17 cellular contexts compared by ENCODE assay signal in the genomic region with DNA sequence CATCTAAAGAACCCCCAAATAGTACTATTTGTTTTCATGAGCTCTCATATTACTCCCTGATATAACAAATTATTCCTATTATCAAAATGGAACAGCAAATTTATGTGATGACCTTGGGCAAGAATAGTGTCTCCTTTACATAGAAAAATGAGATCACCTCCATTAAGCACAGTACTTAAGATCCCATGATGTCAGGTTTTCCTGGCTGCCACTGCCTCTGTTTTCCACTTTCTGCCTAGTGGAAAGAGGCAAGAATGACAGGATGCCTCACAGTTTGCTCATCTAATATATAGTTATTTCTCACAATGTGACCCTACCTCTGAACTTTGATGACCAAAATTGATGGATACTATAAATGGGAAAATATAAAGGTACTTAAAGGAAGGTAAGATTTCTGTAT.
DNase-seq lines count a peak whose midpoint lies in the region; ATAC-seq and TF ChIP-seq lines count a peak whose summit lies in the region.
"Had no signal": no experiment of that assay in that cellular context is flagged by ENCODE, and none has a peak within 500 bp of the region (broad histone marks: within the 10 kb centered on the region; RNA-seq: fewer than 3 reads in every experiment).

No MANE protein-coding gene starts in this region.

- no peaks in the 10 kb centered on the region for H3K27me3 Mint-ChIP-seq in CD8-positive, alpha-beta T cell (ENCODE audit: low read depth)

- H3K27ac ChIP-seq in fibroblast of lung (ENCODE audit: insufficient read depth, low read length) = no peak overlapping the region
- H3K27ac ChIP-seq in Peyer's patch = no peak overlapping the region
- H3K27ac ChIP-seq in CD8-positive, alpha-beta T cell (ENCODE audit: low read depth, low read length) = no peak overlapping the region
- H3K27ac ChIP-seq: parathyroid adenoma, RWPE1, suprapubic skin had no signal

- intact Hi-C loops in CD8-positive, alpha-beta T cell (cut with DNase I, micrococcal nuclease) = no loop called here

- H3K4me1 ChIP-seq in fibroblast of lung (ENCODE audit: control insufficient read depth, extremely low read depth, insufficient read depth, low read length) (no peaks in the 10 kb centered on the region), Peyer's patch (no peaks in the 10 kb centered on the region)
- no peaks in the 10 kb centered on the region for H3K4me1 ChIP-seq in CD8-positive, alpha-beta T cell (ENCODE audit: insufficient read depth, low read length)
- H3K4me1 ChIP-seq: suprapubic skin had no signal

- no peak overlapping the region for H2AFZ ChIP-seq in fibroblast of lung (ENCODE audit: low read length)
- H2AFZ ChIP-seq: parathyroid adenoma had no signal

- no peak overlapping the region for H3K27ac Mint-ChIP-seq in CD8-positive, alpha-beta T cell
- H3K27ac Mint-ChIP-seq: dendritic cell treated with granulocyte-macrophage colony-stimulating factor and Interleukin-4, amounts not matched to agents 40 ng/mL and 50 ng/mL, for 4 days had no signal

- H3K9me3 Mint-ChIP-seq in CD8-positive, alpha-beta T cell = peaks cover 3% of the 10 kb centered on the region
- H3K9me3 Mint-ChIP-seq: activated T-cell treated with anti-CD3 and anti-CD28 coated beads, Interleukin-2, amount 50 U/mL, for 4 hours; dendritic cell treated with granulocyte-macrophage colony-stimulating factor and Interleukin-4, amounts not matched to agents 40 ng/mL and 50 ng/mL, for 4 days had no signal

- POLR2A ChIA-PET in CD8-positive, alpha-beta T cell (lab: Charles Lee) = no interaction called here

- ATAC-seq in GM19455 (IDR thresholded peaks at IDR 0.05; ENCODE audit: unreplicated experiment) = no peak
- ATAC-seq in CD8-positive, alpha-beta T cell = no peak
- ATAC-seq: activated T-cell treated with anti-CD3 and anti-CD28 coated beads, Interleukin-2, amount 50 U/mL, for 4 hours had no signal

- no peak overlapping the region for H3K4me2 ChIP-seq in fibroblast of lung (ENCODE audit: extremely low read depth, insufficient read depth, low read length)

- no peak for TF ChIP-seq POLR2A in Peyer's patch (IDR thresholded peaks at IDR 0.05)

- DNase-seq in SHP77 (lab: John Stamatoyannopoulos, UW) (peak; percentile 3 to 25), SHP77 treated with DMSO at 0.1 percent for 48 hours (lab: John Stamatoyannopoulos, UW) (no peak), RKO (ENCODE audit: low spot score) (peak; percentile 18), fibroblast of lung (ENCODE audit: low read depth in 2 of 2) (peak; percentile 4 to 25), renal cortical epithelial cell (ENCODE audit: low read depth) (peak; percentile 32), Peyer's patch (no peak)
- no peak for DNase-seq in CD8-positive, alpha-beta T cell
- DNase-seq: activated CD4-positive, alpha-beta T cell treated with anti-CD3 and anti-CD28 coated beads, Interleukin-2, amount 50 U/mL, for 1 hour; activated T-cell treated with anti-CD3 and anti-CD28 coated beads, Interleukin-2, amount 50 U/mL, for 4 hours; NCI-H1105; NCI-H510A; stimulated activated CD4-positive, alpha-beta T cell treated with anti-CD3 and anti-CD28 coated beads, Interleukin-12 subunit alpha, Interleukin-12 subunit beta, amount 100 ng/mL, for 4 hours had no signal

- H3K36me3 ChIP-seq in fibroblast of lung (ENCODE audit: control insufficient read depth, insufficient read depth, low read length) (no peaks in the 10 kb centered on the region), Peyer's patch (no peaks in the 10 kb centered on the region)
- H3K36me3 ChIP-seq in CD8-positive, alpha-beta T cell (ENCODE audit: insufficient read depth, low read length) = no peaks in the 10 kb centered on the region
- H3K36me3 ChIP-seq: suprapubic skin had no signal

- H4K20me1 ChIP-seq in fibroblast of lung (ENCODE audit: control insufficient read depth, extremely low read depth, insufficient read depth, low read length) = no peaks in the 10 kb centered on the region

- no peaks in the 10 kb centered on the region for H3K79me2 ChIP-seq in fibroblast of lung (ENCODE audit: control insufficient read depth, insufficient read depth, low read length)
- H3K79me2 ChIP-seq: parathyroid adenoma had no signal

- no peak overlapping the region for H3K4me3 Mint-ChIP-seq in CD8-positive, alpha-beta T cell
- H3K4me3 Mint-ChIP-seq: activated T-cell treated with anti-CD3 and anti-CD28 coated beads, Interleukin-2, amount 50 U/mL, for 4 hours; dendritic cell treated with granulocyte-macrophage colony-stimulating factor and Interleukin-4, amounts not matched to agents 40 ng/mL and 50 ng/mL, for 4 days had no signal

- H3K4me1 Mint-ChIP-seq in CD8-positive, alpha-beta T cell (ENCODE audit: low read depth) = no peaks in the 10 kb centered on the region

- H3K36me3 Mint-ChIP-seq in CD8-positive, alpha-beta T cell = no peaks in the 10 kb centered on the region

- H3K9ac ChIP-seq in fibroblast of lung (ENCODE audit: insufficient read depth, low read length) = no peak overlapping the region
- H3K9ac ChIP-seq: parathyroid adenoma had no signal

- no peak overlapping the region for H3K4me3 ChIP-seq in fibroblast of lung (replicated peaks in 1 of 4; ENCODE audit: control extremely low read depth in 1 of 4, insufficient read depth in 1 of 4, low read depth in 3 of 4, low read length in 4 of 4)
- no peak overlapping the region for H3K4me3 ChIP-seq in Peyer's patch
- no peak overlapping the region for H3K4me3 ChIP-seq in CD8-positive, alpha-beta T cell (ENCODE audit: low read depth, low read length)
- H3K4me3 ChIP-seq: suprapubic skin had no signal

- H3K9me3 ChIP-seq in fibroblast of lung (ENCODE audit: control insufficient read depth, insufficient read depth, low read depth, low read length) (no peaks in the 10 kb centered on the region), Peyer's patch (no peaks in the 10 kb centered on the region)
- no peaks in the 10 kb centered on the region for H3K9me3 ChIP-seq in CD8-positive, alpha-beta T cell (ENCODE audit: low read length)
- H3K9me3 ChIP-seq: suprapubic skin had no signal

- CTCF ChIA-PET in CD8-positive, alpha-beta T cell (lab: Charles Lee) = no interaction called here

- TF ChIP-seq CTCF in fibroblast of lung (conservative IDR thresholded peaks at IDR 0.05 in 1 of 2, IDR thresholded peaks at IDR 0.05 in 1 of 2; ENCODE audit: low read depth in 1 of 2, low read length in 2 of 2) (no peak), Peyer's patch (IDR thresholded peaks at IDR 0.05) (no peak)
- TF ChIP-seq CTCF in CD8-positive, alpha-beta T cell (IDR thresholded peaks at IDR 0.05) = no peak

- H3K27me3 ChIP-seq in fibroblast of lung (ENCODE audit: control insufficient read depth, insufficient read depth, low read length) = no peaks in the 10 kb centered on the region
- H3K27me3 ChIP-seq in Peyer's patch = no peaks in the 10 kb centered on the region
- no peaks in the 10 kb centered on the region for H3K27me3 ChIP-seq in CD8-positive, alpha-beta T cell (ENCODE audit: insufficient read depth, low read length)
- H3K27me3 ChIP-seq: suprapubic skin had no signal

Comparison
In these comparisons a context has a peak if more than half of its experiments do, and no peak if none do; other contexts are left out.
1. DNase-seq: peak in SHP77 (2 of 2), RKO (single experiment), fibroblast of lung (2 of 2) and renal cortical epithelial cell (single experiment); none in SHP77 treated with DMSO at 0.1 percent for 48 hours (single experiment), Peyer's patch (0 of 3) and CD8-positive, alpha-beta T cell (0 of 7).